In the genomic region with DNA sequence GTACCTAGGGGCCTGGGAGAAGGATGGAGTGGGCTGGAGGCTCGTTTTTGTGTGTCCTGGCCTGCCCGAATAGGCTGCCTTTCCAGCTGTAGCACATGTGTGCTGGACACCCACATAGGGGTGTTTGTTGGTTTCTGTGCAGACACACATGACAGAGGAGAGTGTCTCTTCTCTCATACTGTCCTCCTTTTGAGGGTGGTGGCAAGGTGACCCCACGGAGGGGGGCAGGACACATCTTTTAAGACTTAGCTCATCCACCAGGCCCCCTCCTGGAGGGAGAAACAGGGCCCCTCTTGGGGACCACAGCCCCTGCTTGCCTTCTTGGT, we compare ENCODE assay signal across 17 cellular contexts.
DNase-seq lines count a peak whose midpoint lies in the region; ATAC-seq and TF ChIP-seq lines count a peak whose summit lies in the region.
"Had no signal": no experiment of that assay in that cellular context is flagged by ENCODE, and none has a peak within 500 bp of the region (broad histone marks: within the 10 kb centered on the region; RNA-seq: fewer than 3 reads in every experiment).

No MANE protein-coding gene starts in this region.

- H3K27ac Mint-ChIP-seq in natural killer cell, result no peak overlapping the region
- H3K27ac Mint-ChIP-seq: CD4-positive, alpha-beta T cell had no signal

- H3K4me3 Mint-ChIP-seq in natural killer cell, result no peak overlapping the region
- H3K4me3 Mint-ChIP-seq: CD4-positive, alpha-beta T cell; central memory CD8-positive, alpha-beta T cell had no signal

- DNase-seq in WERI-Rb-1 (no peak), epithelial cell of prostate (ENCODE audit: low read depth, low spot score) (no peak), brain microvascular endothelial cell (no peak), NCI-H526 treated with DMSO at 0.1 percent for 48 hours (lab: John Stamatoyannopoulos, UW) (no peak), NCI-H2107 treated with DMSO at 0.1 percent for 48 hours (lab: John Stamatoyannopoulos, UW; ENCODE audit: unreplicated experiment) (no peak), natural killer cell (no peak)
- DNase-seq: activated naive CD4-positive, alpha-beta T cell; CD4-positive, alpha-beta T cell; KG1; NCI-H345; small intestine had no signal

- no peaks in the 10 kb centered on the region for H3K36me3 Mint-ChIP-seq in natural killer cell

- no peaks in the 10 kb centered on the region for H3K27me3 Mint-ChIP-seq in natural killer cell (ENCODE audit: low read depth in 2 of 2)
- H3K27me3 Mint-ChIP-seq: CD4-positive, alpha-beta T cell; central memory CD8-positive, alpha-beta T cell had no signal

- H3K4me1 ChIP-seq in neutrophil (ENCODE audit: control insufficient read depth in 1 of 2, insufficient read depth in 1 of 2, low read depth in 1 of 2, low read length in 1 of 2), result peaks cover 43 to 53% of the 10 kb centered on the region in 2 experiments

- H3K9me3 ChIP-seq in WERI-Rb-1 (ENCODE audit: severe bottlenecking) (no peaks in the 10 kb centered on the region), neutrophil (no peaks in the 10 kb centered on the region)

- peaks cover 21 to 35% of the 10 kb centered on the region in 2 donors for H3K4me1 Mint-ChIP-seq in natural killer cell

- H3K27me3 ChIP-seq in WERI-Rb-1 (ENCODE audit: insufficient read depth, low read depth, severe bottlenecking) (no peaks in the 10 kb centered on the region), neutrophil (no peaks in the 10 kb centered on the region), brain microvascular endothelial cell (replicated peaks) (no peaks in the 10 kb centered on the region)

- no peak overlapping the region for H3K4me3 ChIP-seq in WERI-Rb-1 (ENCODE audit: low read depth, low read length)
- no peak overlapping the region for H3K4me3 ChIP-seq in neutrophil (ENCODE audit: low read depth in 1 of 2, low read length in 1 of 2)
- no peak overlapping the region for H3K4me3 ChIP-seq in brain microvascular endothelial cell (ENCODE audit: low read depth, low read length)
- H3K4me3 ChIP-seq: SK-N-MC had no signal

- in situ Hi-C loops in brain microvascular endothelial cell (cut with HindIII; ENCODE audit: low pct_ligation_motif_present, low sequenced_read_pairs), result no loop called here

- no peaks in the 10 kb centered on the region for H3K9me3 Mint-ChIP-seq in natural killer cell
- H3K9me3 Mint-ChIP-seq: CD4-positive, alpha-beta T cell; central memory CD8-positive, alpha-beta T cell; neural crest cell had no signal

- H3K27ac ChIP-seq in WERI-Rb-1, result peak overlapping the region; percentile 68
- H3K27ac ChIP-seq in epithelial cell of prostate, result peak overlapping the region; percentile 74
- H3K27ac ChIP-seq in neutrophil, result peak overlapping the region; percentile 68
- H3K27ac ChIP-seq in temporal lobe (ENCODE audit: low read depth, low read length), result peak overlapping the region; percentile 86
- H3K27ac ChIP-seq in brain microvascular endothelial cell, result no peak overlapping the region
- H3K27ac ChIP-seq: SK-N-MC, VCaP had no signal

- peaks cover 17% of the 10 kb centered on the region for H3K36me3 ChIP-seq in WERI-Rb-1
- H3K36me3 ChIP-seq in neutrophil, result peaks cover 15% of the 10 kb centered on the region
- peaks cover 15% of the 10 kb centered on the region for H3K36me3 ChIP-seq in brain microvascular endothelial cell (replicated peaks)

- no peak for ATAC-seq in natural killer cell

- intact Hi-C loops in natural killer cell (cut with micrococcal nuclease), result no loop called here

- TF ChIP-seq CTCF in WERI-Rb-1 (IDR thresholded peaks at IDR 0.05; ENCODE audit: low read depth, low read length) (no peak), neutrophil (IDR thresholded peaks at IDR 0.05) (no peak), brain microvascular endothelial cell (IDR thresholded peaks at IDR 0.05; ENCODE audit: low read depth, low read length, missing control alignments) (no peak), natural killer cell (IDR thresholded peaks at IDR 0.05) (no peak)
